1 cellular context compared by ENCODE assay signal in genomic region chr21:45366931-45367401, GRCh38.
A peak's percentile ranks its signal among the peaks of the same experiment; 100 is the strongest.
TF ChIP-seq lines count a peak whose summit lies in the region.

No MANE protein-coding gene starts in this region.

TF ChIP-seq in HepG2, 621 proteins besides CTCF, POLR2A, EP300 and RAD21 (continued from another document):
- peak; percentile 71; the same call in 1 of the 2 replicates for TF ChIP-seq ZNF687 (CRISPR knock-in tag; IDR thresholded peaks at IDR 0.05)
- no peak for TF ChIP-seq IRX3 (CRISPR knock-in tag; IDR thresholded peaks at IDR 0.05; ENCODE audit: borderline replicate concordance, low read depth)
- TF ChIP-seq ZNF562 (CRISPR knock-in tag; IDR thresholded peaks at IDR 0.05; ENCODE audit: borderline replicate concordance), result no peak
- TF ChIP-seq ZBTB2 (CRISPR knock-in tag; IDR thresholded peaks at IDR 0.05; ENCODE audit: low read depth), result no peak
- TF ChIP-seq JARID2 (CRISPR knock-in tag; IDR thresholded peaks at IDR 0.05; ENCODE audit: insufficient replicate concordance), result no peak
- peak; percentile 17; the same call in 1 of the 2 replicates for TF ChIP-seq ZBTB3 (CRISPR knock-in tag; IDR thresholded peaks at IDR 0.05; ENCODE audit: borderline replicate concordance, low read depth)
- no peak for TF ChIP-seq EEA1 (CRISPR knock-in tag; IDR thresholded peaks at IDR 0.05; ENCODE audit: borderline replicate concordance)
